Comparison of ENCODE assay signal across 8 cellular contexts in the genomic region with DNA sequence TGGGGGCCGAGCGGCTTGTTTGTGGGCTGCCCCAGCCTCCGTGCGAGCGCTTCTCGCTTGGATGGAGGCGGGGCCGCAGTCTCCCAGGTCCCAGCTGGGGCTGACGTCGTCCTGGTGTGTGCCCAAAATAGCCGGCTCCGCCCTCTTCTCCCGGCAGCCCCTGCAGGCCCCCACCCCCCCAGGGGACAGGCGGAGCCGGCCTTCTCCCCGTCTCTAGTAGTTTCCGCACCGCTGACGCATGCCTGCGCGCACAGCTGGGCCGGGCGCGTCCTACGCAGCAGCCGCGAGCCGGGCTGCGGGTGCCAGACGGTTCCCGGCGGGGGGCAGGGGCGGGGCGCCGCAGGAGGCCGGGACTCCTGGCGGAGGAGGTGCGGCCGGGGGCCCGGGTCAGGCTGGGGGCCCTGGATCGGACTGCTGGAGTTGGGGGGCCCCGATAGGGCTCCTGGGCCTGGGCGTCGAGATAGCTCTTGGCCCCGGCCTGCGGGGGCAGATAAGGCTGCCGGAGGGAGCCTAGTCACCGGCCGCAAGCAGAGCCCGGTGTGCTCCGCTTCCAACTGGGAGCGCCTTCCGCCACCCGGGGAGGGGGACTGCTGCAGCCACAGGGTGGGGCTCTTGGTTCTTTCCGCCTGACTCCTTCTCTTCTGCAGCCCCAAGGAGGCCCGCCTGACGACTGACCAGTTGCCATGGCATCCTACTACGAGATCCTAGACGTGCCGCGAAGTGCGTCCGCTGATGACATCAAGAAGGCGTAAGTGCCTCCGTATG. TPM values are rescaled to one million over a fixed set of nuclear protein-coding genes. Genes with fewer than 3 reads are reported as not detected.
DNase-seq lines count a peak whose midpoint lies in the region; ATAC-seq and TF ChIP-seq lines count a peak whose summit lies in the region.

A gene (plus strand): TSS at position 216 of the 765 bp plus-strand sequence. CDS start 468 bp downstream, at position 684.

- peak within 1 kb of the TSS; percentile 89 for H3K4me2 ChIP-seq in KMS-11

- peaks cover 28% of the 10 kb centered on the region for H3K4me1 ChIP-seq in KMS-11 (ENCODE audit: low read depth, poor library complexity, severe bottlenecking)
- H3K4me1 ChIP-seq in Peyer's patch: peaks cover 0 to 30% (median 9%) of the 10 kb centered on the region in 4 donors
- peaks cover 28% of the 10 kb centered on the region for H3K4me1 ChIP-seq in muscle layer of colon (ENCODE audit: insufficient read depth, low read length)

- H3K4me3 ChIP-seq in KMS-11 (IDR thresholded peaks at IDR 0.05; ENCODE audit: insufficient read depth, low read depth, low read length) (peak within 1 kb of the TSS; percentile 70), Peyer's patch (peak within 1 kb of the TSS; percentile 71 to 77 (median 74)), muscle layer of colon (ENCODE audit: low read depth in 1 of 2, low read length in 2 of 2) (peak within 1 kb of the TSS; percentile 59 to 96)

- no peaks in the 10 kb centered on the region for H3K36me3 ChIP-seq in KMS-11 (ENCODE audit: insufficient read depth)
- peaks cover 0 to 35% (median 0%) of the 10 kb centered on the region in 3 donors for H3K36me3 ChIP-seq in Peyer's patch
- peaks cover 41% of the 10 kb centered on the region for H3K36me3 ChIP-seq in muscle layer of colon (ENCODE audit: insufficient read depth, low read length)

- H3K9me3 ChIP-seq in Peyer's patch (no peaks in the 10 kb centered on the region), muscle layer of colon (ENCODE audit: low read length) (no peaks in the 10 kb centered on the region)

- ATAC-seq in GM21737 (IDR thresholded peaks at IDR 0.05; ENCODE audit: unreplicated experiment) (peak; percentile 85), esophagus mucosa (peak; percentile 94)

- H3K27ac ChIP-seq in KMS-11: peak within 1 kb of the TSS; percentile 80
- peak within 1 kb of the TSS; percentile 93 to 99 (median 97) for H3K27ac ChIP-seq in Peyer's patch
- peak within 1 kb of the TSS; percentile 75 for H3K27ac ChIP-seq in muscle layer of colon (ENCODE audit: low read depth, low read length)

- DNase-seq in DMS53 treated with DMSO at 0.1 percent for 48 hours (lab: John Stamatoyannopoulos, UW; ENCODE audit: unreplicated experiment): peak; percentile 89
- peak; percentile 98 to 100 (median 99) for DNase-seq in Peyer's patch
- peak; percentile 98 to 99 for DNase-seq in activated T-cell treated with anti-CD3 and anti-CD28 coated beads, Interleukin-2, amount 50 U/mL, for 48 hours
- peak; percentile 98 for DNase-seq in stimulated activated CD8-positive, alpha-beta memory T cell treated with anti-CD3 and anti-CD28 coated beads, Interleukin-7, amount 100 ng/mL, for 24 hours (ENCODE audit: low read depth)

- peak within 1 kb of the TSS; percentile 90 for H2AFZ ChIP-seq in KMS-11 (ENCODE audit: low read depth)

- H3K27me3 ChIP-seq in KMS-11 (ENCODE audit: insufficient read depth, low read depth) (no peaks in the 10 kb centered on the region), Peyer's patch (no peaks in the 10 kb centered on the region), muscle layer of colon (ENCODE audit: control insufficient read depth in 1 of 2, insufficient read depth in 2 of 2, low read length in 2 of 2) (no peaks in the 10 kb centered on the region)

- peak; percentile 90 to 94 for TF ChIP-seq POLR2A in Peyer's patch (IDR thresholded peaks at IDR 0.05)

- H4K20me1 ChIP-seq in KMS-11 (ENCODE audit: insufficient read depth): no peaks in the 10 kb centered on the region

- no peaks in the 10 kb centered on the region for H3K79me2 ChIP-seq in KMS-11 (ENCODE audit: insufficient read depth, low read depth)

- TF ChIP-seq CTCF in KMS-11 (conservative IDR thresholded peaks at IDR 0.05; ENCODE audit: low read depth, low read length) (no peak; the same call in 1 of the 2 replicates), Peyer's patch (IDR thresholded peaks at IDR 0.05) (no peak)

- H3K9ac ChIP-seq in KMS-11 (peak within 1 kb of the TSS; percentile 73), muscle layer of colon (ENCODE audit: low read length) (peak within 1 kb of the TSS; percentile 85)

RNA-seq across cellular contexts. Expression of the gene that starts here (rescaled TPM):
- 10 to 100 TPM; 34.7 to 69.4 (median 58.3) TPM for total RNA-seq in Peyer's patch
- 51.7 TPM for total RNA-seq in esophagus mucosa

Comparison
In these comparisons a context has a peak if more than half of its experiments do, and no peak if none do; other contexts are left out.
1. Peak in every context shown above with its lines: DNase-seq, ATAC-seq, H3K4me3 ChIP-seq and H3K27ac ChIP-seq.